8 cellular contexts compared by ENCODE assay signal in the genomic region with DNA sequence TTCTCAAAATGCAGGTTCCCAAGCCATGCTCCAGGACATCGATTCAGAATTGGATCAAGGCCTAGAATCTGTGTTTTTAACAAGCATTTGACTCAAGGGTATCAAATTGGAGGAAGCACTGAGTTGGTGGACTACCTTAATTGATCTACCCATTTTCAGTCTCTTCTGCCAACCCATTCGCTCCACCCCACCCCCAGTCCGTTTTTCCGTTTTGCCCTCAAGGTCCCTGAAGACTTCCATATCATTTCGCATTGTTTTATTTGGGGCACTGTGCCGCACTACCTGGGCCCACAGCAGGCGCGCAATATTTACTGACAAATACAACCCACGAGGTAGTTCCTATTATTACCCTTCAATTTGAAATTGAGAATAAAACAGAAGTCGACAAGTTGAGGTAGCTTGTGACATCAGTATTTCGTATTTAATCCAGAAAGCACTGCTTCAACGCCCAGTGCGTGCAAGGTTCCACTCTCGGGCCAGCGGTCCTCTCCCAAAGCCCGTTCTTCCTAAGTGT. TPM values are rescaled to one million over a fixed set of nuclear protein-coding genes. Genes with fewer than 3 reads are reported as not detected.
A peak's percentile ranks its signal among the peaks of the same experiment; 100 is the strongest.
DNase-seq lines count a peak whose midpoint lies in the region; ATAC-seq and TF ChIP-seq lines count a peak whose summit lies in the region.

No MANE protein-coding gene starts in this region.

- peak overlapping the region; percentile 87 for H3K4me3 ChIP-seq in BJ (ENCODE audit: low read depth, low read length)
- peak overlapping the region; percentile 92 for H3K4me3 ChIP-seq in Jurkat, Clone E6-1 (ENCODE audit: low read length)

- no peaks in the 10 kb centered on the region for H3K27me3 Mint-ChIP-seq in activated T-helper 17 cell treated with anti-CD3 and anti-CD28 coated beads, Interleukin-2, amount 50 U/mL, for 72 hours

- peak; percentile 1 for ATAC-seq in activated T-helper 17 cell treated with anti-CD3 and anti-CD28 coated beads, Interleukin-2, amount 50 U/mL, for 72 hours (replicated peaks)
- ATAC-seq in HG03280 (IDR thresholded peaks at IDR 0.05; ENCODE audit: unreplicated experiment) (no peak), HG03457 (IDR thresholded peaks at IDR 0.05; ENCODE audit: unreplicated experiment) (no peak), GM19395 (IDR thresholded peaks at IDR 0.05; ENCODE audit: unreplicated experiment) (no peak)

- no peaks in the 10 kb centered on the region for H3K27me3 ChIP-seq in BJ (ENCODE audit: control insufficient read depth, insufficient read depth, low read length)

- no peak for TF ChIP-seq CTCF in BJ (IDR thresholded peaks at IDR 0.05; ENCODE audit: insufficient read depth, low read depth, low read length)

- H3K4me3 Mint-ChIP-seq in activated T-helper 17 cell treated with anti-CD3 and anti-CD28 coated beads, Interleukin-2, amount 50 U/mL, for 72 hours, result peak overlapping the region; percentile 93

- POLR2A ChIA-PET in BJ (lab: Charles Lee), result no interaction called here

- no peak for DNase-seq in BJ (ENCODE audit: low read depth)
- no peak for DNase-seq in Jurkat, Clone E6-1 (ENCODE audit: low read depth, low spot score)
- DNase-seq in iPS-NIHi11 (ENCODE audit: low spot score), result peak; percentile 24
- DNase-seq in stimulated activated CD4-positive, alpha-beta T cell treated with anti-CD3 and anti-CD28 coated beads, Interleukin-4, amount 100 ng/mL, for 24 hours, result peak; percentile 19

- no peaks in the 10 kb centered on the region for H3K36me3 ChIP-seq in BJ (ENCODE audit: control insufficient read depth, insufficient read depth, low read length)

- H3K9me3 Mint-ChIP-seq in activated T-helper 17 cell treated with anti-CD3 and anti-CD28 coated beads, Interleukin-2, amount 50 U/mL, for 72 hours, result no peaks in the 10 kb centered on the region

- peak overlapping the region; percentile 93 for H3K27ac Mint-ChIP-seq in activated T-helper 17 cell treated with anti-CD3 and anti-CD28 coated beads, Interleukin-2, amount 50 U/mL, for 72 hours

- CTCF ChIA-PET in BJ (lab: Yijun Ruan, JAX), result interaction anchor here (0.8 to 3.0 kb wide), 8 partner anchors 13 to 88 kb away, joined by 3 to 11 read pairs (median 4); a partner anchor contains a TSS

- H3K4me1 Mint-ChIP-seq in activated T-helper 17 cell treated with anti-CD3 and anti-CD28 coated beads, Interleukin-2, amount 50 U/mL, for 72 hours, result peaks cover 11% of the 10 kb centered on the region

- peaks cover 11% of the 10 kb centered on the region for H3K36me3 Mint-ChIP-seq in activated T-helper 17 cell treated with anti-CD3 and anti-CD28 coated beads, Interleukin-2, amount 50 U/mL, for 72 hours (ENCODE audit: low read depth)

RNA-seq across cellular contexts. Expression of a gene that starts 0.6 kb away (rescaled TPM):
- 12.1 and 14.5 TPM in 2 replicates for polyA plus RNA-seq in BJ (2011; rRNA removed)
- polyA minus RNA-seq in BJ (2011; rRNA and poly(A)+ RNA removed), result 4.9 and 8.2 TPM in 2 replicates
- 16.3 TPM for polyA plus RNA-seq in Jurkat, Clone E6-1 (2012; ENCODE audit: insufficient read depth, insufficient read length)
- total RNA-seq in activated T-helper 17 cell treated with anti-CD3 and anti-CD28 coated beads, Interleukin-2, amount 50 U/mL, for 72 hours, result 10 to 100 TPM in 1 of 2 donors, 1 to 10 TPM in 1; 6.0 to 13.4 TPM

RNA-seq across cellular contexts. Expression of a gene that starts 35.4 kb away (rescaled TPM):
- 26.6 and 40.1 TPM in 2 replicates for polyA plus RNA-seq in BJ (2011; rRNA removed)
- 16.1 and 16.4 TPM in 2 replicates for polyA minus RNA-seq in BJ (2011; rRNA and poly(A)+ RNA removed)
- polyA plus RNA-seq in Jurkat, Clone E6-1 (2012; ENCODE audit: insufficient read depth, insufficient read length), result 17.5 TPM
- total RNA-seq in activated T-helper 17 cell treated with anti-CD3 and anti-CD28 coated beads, Interleukin-2, amount 50 U/mL, for 72 hours, result 10 to 100 TPM; 15.9 to 18.3 TPM

Comparison
In these comparisons a context has a peak if more than half of its experiments do, and no peak if none do; other contexts are left out.
1. DNase-seq: peak in iPS-NIHi11 (single experiment) and stimulated activated CD4-positive, alpha-beta T cell treated with anti-CD3 and anti-CD28 coated beads, Interleukin-4, amount 100 ng/mL, for 24 hours (single experiment); none in BJ (single experiment) and Jurkat, Clone E6-1 (single experiment).